In the genomic region with DNA sequence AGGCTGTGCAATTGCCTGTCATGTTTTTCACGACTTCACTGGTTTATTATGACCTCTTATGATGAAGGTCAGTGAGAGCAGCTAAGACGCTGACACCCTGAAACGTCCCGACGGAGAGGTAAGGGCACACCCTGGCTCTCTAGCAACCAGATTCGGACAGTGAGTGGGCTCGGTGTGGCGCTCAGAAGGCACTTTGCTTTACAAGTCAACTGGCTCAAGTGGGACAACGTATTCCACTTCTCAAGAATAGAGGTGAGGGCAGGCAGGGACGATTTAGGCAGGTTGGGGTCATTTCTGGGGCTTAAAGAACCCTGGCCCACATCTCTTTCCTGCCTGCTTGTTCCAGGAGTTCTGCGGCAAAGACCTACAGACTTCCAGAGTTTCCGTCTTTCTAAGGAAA, we compare ENCODE assay signal across 1 cellular context.
TF ChIP-seq lines count a peak whose summit lies in the region.

No MANE protein-coding gene starts in this region.

TF ChIP-seq in WTC11, 78 proteins besides CTCF, POLR2A, EP300 and RAD21 (continued from another document):
- TF ChIP-seq, protein P1, sequence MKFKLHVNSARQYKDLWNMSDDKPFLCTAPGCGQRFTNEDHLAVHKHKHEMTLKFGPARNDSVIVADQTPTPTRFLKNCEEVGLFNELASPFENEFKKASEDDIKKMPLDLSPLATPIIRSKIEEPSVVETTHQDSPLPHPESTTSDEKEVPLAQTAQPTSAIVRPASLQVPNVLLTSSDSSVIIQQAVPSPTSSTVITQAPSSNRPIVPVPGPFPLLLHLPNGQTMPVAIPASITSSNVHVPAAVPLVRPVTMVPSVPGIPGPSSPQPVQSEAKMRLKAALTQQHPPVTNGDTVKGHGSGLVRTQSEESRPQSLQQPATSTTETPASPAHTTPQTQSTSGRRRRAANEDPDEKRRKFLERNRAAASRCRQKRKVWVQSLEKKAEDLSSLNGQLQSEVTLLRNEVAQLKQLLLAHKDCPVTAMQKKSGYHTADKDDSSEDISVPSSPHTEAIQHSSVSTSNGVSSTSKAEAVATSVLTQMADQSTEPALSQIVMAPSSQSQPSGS (CRISPR knock-in tag; IDR thresholded peaks at IDR 0.05; ENCODE audit: borderline replicate concordance, low read depth), result no peak
- no peak for TF ChIP-seq ETV6 (CRISPR knock-in tag; IDR thresholded peaks at IDR 0.05)
- no peak for TF ChIP-seq SOX15 (CRISPR knock-in tag; IDR thresholded peaks at IDR 0.05)
- no peak for TF ChIP-seq NR3C1 (CRISPR knock-in tag; conservative IDR thresholded peaks at IDR 0.05; ENCODE audit: low read depth)
- no peak for TF ChIP-seq ZNF232 (CRISPR knock-in tag; IDR thresholded peaks at IDR 0.05)
- no peak for TF ChIP-seq ELF4 (CRISPR knock-in tag; IDR thresholded peaks at IDR 0.05; ENCODE audit: low read depth)
- no peak for TF ChIP-seq CREB1 (CRISPR knock-in tag; IDR thresholded peaks at IDR 0.05)
- no peak for TF ChIP-seq ZNF219 (CRISPR knock-in tag; IDR thresholded peaks at IDR 0.05; ENCODE audit: borderline replicate concordance)
